ENCODE assay signal across 8 cellular contexts in the genomic region with DNA sequence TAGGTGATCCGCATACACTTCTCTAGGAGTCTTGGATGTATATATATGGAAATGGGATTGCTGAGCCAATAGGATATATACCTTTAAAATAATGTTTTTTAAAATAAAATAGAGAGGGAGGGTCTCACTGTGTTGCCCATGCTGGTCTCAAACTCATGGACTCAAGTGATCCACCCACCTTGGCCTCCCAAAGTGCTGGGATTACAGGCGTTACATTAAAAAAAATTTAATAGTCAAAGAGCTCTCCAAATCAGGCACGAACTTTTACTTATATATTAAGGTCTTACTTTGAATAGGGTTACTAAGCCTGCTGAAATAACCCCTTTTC.
DNase-seq lines count a peak whose midpoint lies in the region; ATAC-seq, FAIRE-seq and TF ChIP-seq lines count a peak whose summit lies in the region.

No MANE protein-coding gene starts in this region.

- no peak overlapping the region for H3K4ac ChIP-seq in mesendoderm (ENCODE audit: low read depth, low read length)

- no peak overlapping the region for H3K18ac ChIP-seq in mesendoderm (ENCODE audit: low read length)

- H3K9ac ChIP-seq in K562 (ENCODE audit: insufficient read depth in 1 of 2, low read depth in 2 of 2, low read length in 2 of 2) (peak overlapping the region in 1 of 2 experiments; percentile 92; a peak in 1 of 4 replicates), mesendoderm (ENCODE audit: low read length) (no peak overlapping the region)

- no peaks in the 10 kb centered on the region for H3K79me1 ChIP-seq in mesendoderm (ENCODE audit: low read length)

- ATAC-seq in Right ventricle myocardium inferior = no peak
- no peak for ATAC-seq in K562
- no peak for ATAC-seq in GM18868 (IDR thresholded peaks at IDR 0.05; ENCODE audit: unreplicated experiment)

- 30% methylated on average over 3 of the region's 3 CpGs for WGBS in K562 (ENCODE audit: insufficient coverage, low coverage, missing lambda C conversion rate)
- no CpG with 5 or more reads among the region's 3 CpGs for WGBS in mesendoderm (ENCODE audit: extremely low coverage, insufficient coverage, low lambda C conversion rate)

- H3K79me2 ChIP-seq in K562 (ENCODE audit: control insufficient read depth, insufficient read depth, low read length) (no peaks in the 10 kb centered on the region), mesendoderm (ENCODE audit: control insufficient read depth, insufficient read depth, low read length) (no peaks in the 10 kb centered on the region)

- H3K4me3 ChIP-seq in left ventricle myocardium inferior = peak overlapping the region; percentile 64
- peak overlapping the region; percentile 55 for H3K4me3 ChIP-seq in K562
- no peak overlapping the region for H3K4me3 ChIP-seq in mesendoderm (ENCODE audit: low read length)
- H3K4me3 ChIP-seq in uterus = peak overlapping the region in 1 of 2 donors; percentile 37

- TF ChIP-seq RAD21 in K562 (CRISPR knock-in tag; conservative IDR thresholded peaks at IDR 0.05 in 1 of 2, IDR thresholded peaks at IDR 0.05 in 1 of 2) = no peak

- H3K4me2 ChIP-seq in K562 (ENCODE audit: insufficient read depth, low read length) (peak overlapping the region; percentile 85), mesendoderm (ENCODE audit: low read length) (no peak overlapping the region)

- H2BK5ac ChIP-seq in mesendoderm (ENCODE audit: low read length) = no peak overlapping the region

- TF ChIP-seq EP300 in K562 (IDR thresholded peaks at IDR 0.05; ENCODE audit: low read length) = no peak

- H3K9me1 ChIP-seq in K562 (ENCODE audit: control insufficient read depth, insufficient read depth, low read length) = no peaks in the 10 kb centered on the region

- no peak for TF ChIP-seq POLR2A in K562 (conservative IDR thresholded peaks at IDR 0.05)
- TF ChIP-seq POLR2A in uterus (IDR thresholded peaks at IDR 0.05) = no peak

- peaks cover 8% of the 10 kb centered on the region for H3K4me1 ChIP-seq in left ventricle myocardium inferior
- peaks cover 2 to 3% of the 10 kb centered on the region in 2 experiments; a peak in 3 of 5 replicates for H3K4me1 ChIP-seq in K562 (replicated peaks in 1 of 2; ENCODE audit: control insufficient read depth in 2 of 2, insufficient read depth in 2 of 2, low read length in 2 of 2)
- H3K4me1 ChIP-seq in mesendoderm (ENCODE audit: control insufficient read depth, low read depth, low read length) = no peaks in the 10 kb centered on the region
- H3K4me1 ChIP-seq in uterus = no peaks in the 10 kb centered on the region

- POLR2A ChIA-PET in K562 (lab: Yijun Ruan, JAX) = interaction anchor here (0.6 to 1.2 kb wide), 5 partner anchors 10 to 361 kb away, joined by 3 to 4 read pairs (median 3); partner anchors contain the start of genes APEX2 and GNL3L

- H4K20me1 ChIP-seq in K562 (replicated peaks; ENCODE audit: control insufficient read depth, insufficient read depth, low read length) = no peaks in the 10 kb centered on the region

- H3K9me3 ChIP-seq in left ventricle myocardium inferior (replicated peaks) = peaks cover 4% of the 10 kb centered on the region
- H3K9me3 ChIP-seq in K562 (replicated peaks; ENCODE audit: control insufficient read depth, insufficient read depth, low read depth, low read length) = no peaks in the 10 kb centered on the region; the same call in 1 of the 2 replicates
- no peaks in the 10 kb centered on the region for H3K9me3 ChIP-seq in uterus

- TF ChIP-seq CTCF in left ventricle myocardium inferior (IDR thresholded peaks at IDR 0.05; ENCODE audit: borderline replicate concordance) = no peak
- no peak for TF ChIP-seq CTCF in K562 (IDR thresholded peaks at IDR 0.05 in 2 of 3, conservative IDR thresholded peaks at IDR 0.05 in 1 of 3; ENCODE audit: insufficient read depth in 2 of 3, low read depth in 1 of 3, low read length in 3 of 3)
- no peak for TF ChIP-seq CTCF in uterus (IDR thresholded peaks at IDR 0.05)

- H3K27ac ChIP-seq in left ventricle myocardium inferior (replicated peaks) = peak overlapping the region; percentile 95
- H3K27ac ChIP-seq in K562 (ENCODE audit: extremely low read depth, low read depth, low read length) = peak overlapping the region; percentile 99
- H3K27ac ChIP-seq in mesendoderm (ENCODE audit: low read depth, low read length) = no peak overlapping the region
- H3K27ac ChIP-seq in uterus = peak overlapping the region; percentile 86 to 91

- H3K27me3 ChIP-seq in left ventricle myocardium inferior (ENCODE audit: low read depth) (no peaks in the 10 kb centered on the region), K562 (ENCODE audit: control insufficient read depth in 2 of 2, insufficient read depth in 2 of 2, low read length in 2 of 2) (no peaks in the 10 kb centered on the region), mesendoderm (ENCODE audit: insufficient read depth, low read length, poor library complexity) (no peaks in the 10 kb centered on the region), uterus (no peaks in the 10 kb centered on the region)

- intact Hi-C loops in left ventricle myocardium inferior (cut with micrococcal nuclease) (no loop called here), Right ventricle myocardium inferior (cut with DNase I) (loop anchor here (1.0 to 2.0 kb wide), 2 partner anchors 169 to 418 kb away; no protein-coding TSS in a partner anchor), K562 (cut with micrococcal nuclease) (loop anchor here (5.0 to 10.0 kb wide), 2 partner anchors 148 to 594 kb away; partner anchors contain the start of gene PHF8), uterus (cut with DNase I; ENCODE audit: low total_unique reads) (no loop called here)

- H2BK15ac ChIP-seq in mesendoderm (replicated peaks; ENCODE audit: low read depth) = no peak overlapping the region

- H3K56ac ChIP-seq in mesendoderm (ENCODE audit: low read length) = peak overlapping the region; percentile 17

- H2AFZ ChIP-seq in K562 (ENCODE audit: low read depth, low read length) = peak overlapping the region; percentile 97

- in situ Hi-C loops in K562 (cut with MboI) = loop anchor here (25.0 kb wide), 1 partner anchor 423 kb away; no protein-coding TSS in a partner anchor

- no peak overlapping the region for H4K5ac ChIP-seq in mesendoderm (ENCODE audit: low read length)

- no peak overlapping the region for H4K8ac ChIP-seq in mesendoderm (ENCODE audit: low read depth, low read length)

- no peak overlapping the region for H3K23ac ChIP-seq in mesendoderm (ENCODE audit: low read length)

- no peak for DNase-seq in left ventricle myocardium inferior
- no peak for DNase-seq in Right ventricle myocardium inferior (ENCODE audit: missing footprints)
- DNase-seq in K562 (ENCODE audit: extremely low read depth in 1 of 4, low spot score in 3 of 4) = no peak
- DNase-seq in mesendoderm = peak; percentile 20
- no peak for DNase-seq in uterus
- no peak for DNase-seq in NOMO-1 treated with dmso at 0.1 percent for 144 hours (lab: John Stamatoyannopoulos, UW; ENCODE audit: unreplicated experiment)
- DNase-seq in kidney glomerular epithelial cell (lab: John Stamatoyannopoulos, UW) = no peak

- H2BK120ac ChIP-seq in mesendoderm (ENCODE audit: low read depth, low read length) = no peak overlapping the region

- BruUV-seq in K562 (replicated peaks; lab: Mats Ljungman, UMichigan) = TSS peak; percentile 98

- no peak overlapping the region for H2AK5ac ChIP-seq in mesendoderm (ENCODE audit: low read length)

- no peak for FAIRE-seq in K562 (lab: Jason Lieb, UNC)

- CTCF ChIA-PET in K562 (lab: Yijun Ruan, JAX; ENCODE audit: low intra/inter-chr PET ratio) = no interaction called here

- H3K36me3 ChIP-seq in left ventricle myocardium inferior (no peaks in the 10 kb centered on the region), K562 (ENCODE audit: control insufficient read depth, insufficient read depth, low read length) (no peaks in the 10 kb centered on the region), mesendoderm (ENCODE audit: control insufficient read depth, insufficient read depth, low read length) (no peaks in the 10 kb centered on the region), uterus (no peaks in the 10 kb centered on the region)

TF ChIP-seq in K562, 482 proteins besides CTCF, POLR2A, EP300 and RAD21:
- TF ChIP-seq ZBTB5 (IDR thresholded peaks at IDR 0.05) = no peak
- TF ChIP-seq, protein P1, sequence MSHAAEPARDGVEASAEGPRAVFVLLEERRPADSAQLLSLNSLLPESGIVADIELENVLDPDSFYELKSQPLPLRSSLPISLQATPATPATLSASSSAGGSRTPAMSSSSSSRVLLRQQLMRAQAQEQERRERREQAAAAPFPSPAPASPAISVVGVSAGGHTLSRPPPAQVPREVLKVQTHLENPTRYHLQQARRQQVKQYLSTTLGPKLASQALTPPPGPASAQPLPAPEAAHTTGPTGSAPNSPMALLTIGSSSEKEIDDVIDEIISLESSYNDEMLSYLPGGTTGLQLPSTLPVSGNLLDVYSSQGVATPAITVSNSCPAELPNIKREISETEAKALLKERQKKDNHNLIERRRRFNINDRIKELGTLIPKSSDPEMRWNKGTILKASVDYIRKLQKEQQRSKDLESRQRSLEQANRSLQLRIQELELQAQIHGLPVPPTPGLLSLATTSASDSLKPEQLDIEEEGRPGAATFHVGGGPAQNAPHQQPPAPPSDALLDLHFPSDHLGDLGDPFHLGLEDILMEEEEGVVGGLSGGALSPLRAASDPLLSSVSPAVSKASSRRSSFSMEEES (CRISPR knock-in tag; IDR thresholded peaks at IDR 0.05) = no peak
- no peak for TF ChIP-seq U2AF2 (optimal IDR thresholded peaks at IDR 0.05; ENCODE audit: low read depth, low read length)
- TF ChIP-seq ZFP30 (CRISPR knock-in tag; IDR thresholded peaks at IDR 0.05; ENCODE audit: borderline replicate concordance) = no peak

Comparison
In these comparisons a context has a peak if more than half of its experiments do, and no peak if none do; other contexts are left out.
1. intact Hi-C loops: an anchor here in Right ventricle myocardium inferior (1.0 to 2.0 kb wide) and K562 (5.0 to 10.0 kb wide); none called in left ventricle myocardium inferior and uterus.